In genomic region chr20:63976980-63977391, GRCh38 we compare ENCODE assay signal across 10 cellular contexts. TPM values are rescaled to one million over a fixed set of nuclear protein-coding genes. Genes with fewer than 3 reads are reported as not detected.
DNase-seq lines count a peak whose midpoint lies in the region; ATAC-seq and TF ChIP-seq lines count a peak whose summit lies in the region.
"Had no signal": no experiment of that assay in that cellular context is flagged by ENCODE, and none has a peak within 500 bp of the region (broad histone marks: within the 10 kb centered on the region; RNA-seq: fewer than 3 reads in every experiment).

No MANE protein-coding gene starts in this region.

- ATAC-seq in left cardiac atrium (no peak), Right ventricle myocardium superior (ENCODE audit: poor library complexity) (no peak), T-cell (replicated peaks in 1 of 4) (no peak), GM21723 (IDR thresholded peaks at IDR 0.05; ENCODE audit: unreplicated experiment) (no peak)
- ATAC-seq: gastroesophageal sphincter had no signal

- CTCF ChIA-PET in T-cell (lab: Charles Lee), result no interaction called here

- no peaks in the 10 kb centered on the region for H3K27me3 Mint-ChIP-seq in T-cell
- peaks cover 2 to 17% (median 4%) of the 10 kb centered on the region in 3 donors for H3K27me3 Mint-ChIP-seq in immature natural killer cell (ENCODE audit: low read depth in 3 of 3)
- peaks cover 14% of the 10 kb centered on the region for H3K27me3 Mint-ChIP-seq in type B pancreatic cell

- peak; percentile 24 for DNase-seq in left cardiac atrium
- no peak for DNase-seq in Right ventricle myocardium superior
- no peak for DNase-seq in T-cell
- DNase-seq in immature natural killer cell, result no peak
- DNase-seq in type B pancreatic cell (ENCODE audit: extremely low spot score, unreplicated experiment), result no peak
- DNase-seq in GM10266 (ENCODE audit: extremely low spot score), result no peak
- DNase-seq in cortex of kidney (lab: John Stamatoyannopoulos, UW), result no peak
- DNase-seq: transverse colon had no signal

- POLR2A ChIA-PET in T-cell (lab: Charles Lee), result no interaction called here

- peaks cover 8% of the 10 kb centered on the region for H3K36me3 Mint-ChIP-seq in T-cell
- H3K36me3 Mint-ChIP-seq in immature natural killer cell, result peaks cover 0 to 11% (median 7%) of the 10 kb centered on the region in 3 donors
- H3K36me3 Mint-ChIP-seq in type B pancreatic cell, result no peaks in the 10 kb centered on the region

- intact Hi-C loops in left cardiac atrium (cut with DNase I), result loop anchor here in 1 of 2 donors (5.0 kb wide), 1 partner anchor 440 kb away; the partner anchor contains the start of gene PTK6
- intact Hi-C loops in Right ventricle myocardium superior (cut with DNase I), result no loop called here

- H3K9me3 Mint-ChIP-seq in T-cell (no peaks in the 10 kb centered on the region), immature natural killer cell (no peaks in the 10 kb centered on the region), type B pancreatic cell (no peaks in the 10 kb centered on the region)

- TF ChIP-seq CTCF in type B pancreatic cell (conservative IDR thresholded peaks at IDR 0.05) (no peak), GM10266 (IDR thresholded peaks at IDR 0.05; ENCODE audit: control insufficient read depth, insufficient read depth, low read depth, missing control alignments) (no peak)

- H3K4me3 Mint-ChIP-seq in T-cell (peak overlapping the region in 2 of 3 donors; percentile 21 to 84), immature natural killer cell (peak overlapping the region in 3 of 5 donors; percentile 53 to 85 (median 70)), type B pancreatic cell (peak overlapping the region; percentile 34)

- H3K27ac Mint-ChIP-seq in T-cell (peak overlapping the region; percentile 88 to 90), immature natural killer cell (peak overlapping the region in 5 of 6 donors; percentile 29 to 93 (median 65)), type B pancreatic cell (no peak overlapping the region)

- H3K4me1 Mint-ChIP-seq in T-cell (peaks cover 51 to 72% (median 63%) of the 10 kb centered on the region in 3 donors), immature natural killer cell (peaks cover 59 to 68% of the 10 kb centered on the region in 2 donors), type B pancreatic cell (ENCODE audit: unreplicated experiment) (peaks cover 20% of the 10 kb centered on the region)

RNA-seq across cellular contexts. Expression of gene SAMD10, which starts 2.5 kb away (rescaled TPM):
- total RNA-seq in left cardiac atrium, result 1 to 10 TPM; 2.7 to 3.8 TPM
- 6.0 TPM for total RNA-seq in Right ventricle myocardium superior
- total RNA-seq in T-cell, result 10 to 100 TPM; 16.1 to 30.8 (median 17.7) TPM
- polyA plus RNA-seq in immature natural killer cell, result 10 to 100 TPM in 1 of 3 donors, 1 to 10 TPM in 2; 6.5 to 13.2 (median 8.5) TPM
- 7.4 and 16.9 TPM in 2 replicates for total RNA-seq in type B pancreatic cell (ENCODE audit: low replicate concordance)

RNA-seq across cellular contexts. Expression of gene PRPF6, which starts 3.9 kb away (rescaled TPM):
- total RNA-seq in left cardiac atrium (10 to 100 TPM; 38.8 to 43.9 TPM), Right ventricle myocardium superior (45.3 TPM), T-cell (100 to 1,000 TPM in 1 of 5 donors, 10 to 100 TPM in 4; 59.8 to 106 (median 83.5) TPM), type B pancreatic cell (ENCODE audit: low replicate concordance) (64.3 and 67.9 TPM in 2 replicates)
- 10 to 100 TPM; 52.6 to 94.4 (median 63.1) TPM for polyA plus RNA-seq in immature natural killer cell

RNA-seq across cellular contexts. Expression of gene ZNF512B, which starts 7.3 kb away (rescaled TPM):
- total RNA-seq in left cardiac atrium (10 to 100 TPM; 11.7 to 14.5 TPM), Right ventricle myocardium superior (11.3 TPM), T-cell (10 to 100 TPM; 22.7 to 26.3 (median 25.1) TPM), type B pancreatic cell (ENCODE audit: low replicate concordance) (34.7 and 40.8 TPM in 2 replicates)
- polyA plus RNA-seq in immature natural killer cell, result under 1 TPM in 2 of 3 donors, not detected in 1; 0.36 to 0.63 TPM

RNA-seq across cellular contexts. Expression of gene UCKL1, which starts 20.8 kb away (rescaled TPM):
- 10 to 100 TPM; 30.8 to 32.4 TPM for total RNA-seq in left cardiac atrium
- total RNA-seq in Right ventricle myocardium superior, result 54.4 TPM
- total RNA-seq in T-cell, result 10 to 100 TPM; 40.6 to 72.3 (median 67.0) TPM
- polyA plus RNA-seq in immature natural killer cell, result 10 to 100 TPM; 19.3 to 35.5 (median 30.8) TPM
- total RNA-seq in type B pancreatic cell (ENCODE audit: low replicate concordance), result 44.1 and 49.7 TPM in 2 replicates

RNA-seq across cellular contexts. Expression of gene C20orf204, which starts 59.0 kb away (rescaled TPM):
- total RNA-seq in left cardiac atrium, result 1 to 10 TPM in 1 of 2 donors, under 1 TPM in 1; 0.29 to 1.0 TPM
- 0.38 TPM for total RNA-seq in Right ventricle myocardium superior
- 10 to 100 TPM in 2 of 5 donors, 1 to 10 TPM in 3; 4.5 to 20.8 (median 9.5) TPM for total RNA-seq in T-cell
- not detected for polyA plus RNA-seq in immature natural killer cell
- total RNA-seq in type B pancreatic cell (ENCODE audit: low replicate concordance), result 3.0 and 7.4 TPM in 2 replicates
